ENCODE assay signal across 28 cellular contexts in the genomic region with DNA sequence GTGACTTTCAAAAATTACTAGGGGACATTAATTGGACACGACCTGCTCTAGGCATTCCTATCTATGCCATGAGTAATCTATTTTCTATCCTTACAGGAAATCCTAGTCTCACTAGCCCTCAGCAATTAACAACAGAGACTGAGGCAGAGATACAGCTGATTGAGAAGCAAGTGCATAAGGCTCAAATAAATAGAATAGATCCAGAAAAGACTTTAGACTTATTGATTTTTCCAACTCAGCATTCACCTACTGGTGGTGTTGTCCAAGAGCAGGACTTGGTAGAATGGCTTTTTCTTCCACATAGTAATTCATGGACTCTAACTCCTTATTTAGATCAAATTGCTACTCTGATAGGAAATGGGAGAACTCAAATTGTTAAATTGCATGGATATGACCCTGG.
"Had no signal": no experiment of that assay in that cellular context is flagged by ENCODE, and none has a peak within 500 bp of the region (broad histone marks: within the 10 kb centered on the region; RNA-seq: fewer than 3 reads in every experiment).

No MANE protein-coding gene starts in this region.

- H3K4me3 Mint-ChIP-seq: stimulated activated effector memory CD8-positive, alpha-beta T cell treated with anti-CD3 and anti-CD28 coated beads, Interleukin-12 subunit alpha, Interleukin-12 subunit beta, amount 100 ng/mL, for 72 hours; stimulated activated memory B cell treated with anti-CD40 and anti-IgM and Interleukin-4, amounts not matched to agents 10 μg/mL and 1 μg/mL and 100 μg/mL, for 72 hours; stimulated activated naive B cell treated with anti-CD40 and anti-IgM and Interleukin-4, amounts not matched to agents 10 μg/mL and 1 μg/mL and 100 μg/mL, for 72 hours; stimulated activated naive CD8-positive, alpha-beta T cell treated with anti-CD3 and anti-CD28 coated beads, Interleukin-15, amount 100 ng/mL, for 72 hours; stimulated activated naive CD8-positive, alpha-beta T cell treated with anti-CD3 and anti-CD28 coated beads, Interleukin-15, Interleukin-2, amounts not matched to agents 100 ng/mL and 50 ng/mL, for 24 hours; type B pancreatic cell had no signal

- H3K27ac Mint-ChIP-seq: stimulated activated effector memory CD8-positive, alpha-beta T cell treated with anti-CD3 and anti-CD28 coated beads, Interleukin-12 subunit alpha, Interleukin-12 subunit beta, amount 100 ng/mL, for 72 hours; stimulated activated memory B cell treated with anti-CD40 and anti-IgM and Interleukin-4, amounts not matched to agents 10 μg/mL and 1 μg/mL and 100 μg/mL, for 72 hours; stimulated activated naive B cell treated with anti-CD40 and anti-IgM and Interleukin-4, amounts not matched to agents 10 μg/mL and 1 μg/mL and 100 μg/mL, for 72 hours; stimulated activated naive CD8-positive, alpha-beta T cell treated with anti-CD3 and anti-CD28 coated beads, Interleukin-15, amount 100 ng/mL, for 72 hours; stimulated activated naive CD8-positive, alpha-beta T cell treated with anti-CD3 and anti-CD28 coated beads, Interleukin-15, Interleukin-2, amounts not matched to agents 100 ng/mL and 50 ng/mL, for 24 hours; type B pancreatic cell had no signal

- FAIRE-seq: urothelium cell line had no signal

- H3K9me3 ChIP-seq: testis, thoracic aorta, thyroid gland, tibial nerve, transverse colon, upper lobe of left lung, upper lobe of right lung, uterus, vagina had no signal

- DNase-seq: stimulated activated CD4-positive, alpha-beta T cell treated with anti-CD3 and anti-CD28 coated beads, Interleukin-2, amount 100 ng/mL, for 48 hours; stimulated activated CD4-positive, alpha-beta T cell treated with anti-CD3 and anti-CD28 coated beads, Interleukin-4, amount 100 ng/mL, for 1 hour; stimulated activated CD4-positive, alpha-beta T cell treated with anti-CD3 and anti-CD28 coated beads, Interleukin-4, amount 100 ng/mL, for 24 hours; stimulated activated CD4-positive, alpha-beta T cell treated with anti-CD3 and anti-CD28 coated beads, Interleukin-4, amount 100 ng/mL, for 4 hours; stimulated activated CD8-positive, alpha-beta memory T cell treated with anti-CD3 and anti-CD28 coated beads, Interleukin-4, amount 100 ng/mL, for 48 hours; stimulated activated naive B cell treated with anti-CD40 and anti-IgM and Interleukin-4, amounts not matched to agents 10 μg/mL and 1 μg/mL and 100 μg/mL, for 72 hours; stimulated activated naive CD4-positive, alpha-beta T cell; stimulated activated naive CD4-positive, alpha-beta T cell treated with Interleukin-2 at 50 U/mL for 16 hours; stimulated activated naive CD8-positive, alpha-beta T cell treated with anti-CD3 and anti-CD28 coated beads, Interleukin-15, amount 100 ng/mL, for 72 hours; stimulated activated naive CD8-positive, alpha-beta T cell treated with anti-CD3 and anti-CD28 coated beads, Interleukin-15, Interleukin-2, amounts not matched to agents 100 U/mL and 50 U/mL, for 24 hours; stomach; substantia nigra; testis; thyroid gland; tibial artery; transverse colon; upper lobe of left lung; upper lobe of right lung; uterus had no signal

- H3K4me3 ChIP-seq: stomach, suprapubic skin, testis, thoracic aorta, thyroid gland, tibial artery, tibial nerve, transverse colon, upper lobe of left lung, upper lobe of right lung, uterus, vagina had no signal

- H3K27ac ChIP-seq: stomach, suprapubic skin, testis, thoracic aorta, thyroid gland, tibial artery, tibial nerve, transverse colon, upper lobe of left lung, upper lobe of right lung, uterus, vagina had no signal

- H3K27me3 Mint-ChIP-seq: stimulated activated memory B cell treated with anti-CD40 and anti-IgM and Interleukin-4, amounts not matched to agents 10 μg/mL and 1 μg/mL and 100 μg/mL, for 72 hours; stimulated activated naive B cell treated with anti-CD40 and anti-IgM and Interleukin-4, amounts not matched to agents 10 μg/mL and 1 μg/mL and 100 μg/mL, for 72 hours; stimulated activated naive CD8-positive, alpha-beta T cell treated with anti-CD3 and anti-CD28 coated beads, Interleukin-15, amount 100 ng/mL, for 72 hours; stimulated activated naive CD8-positive, alpha-beta T cell treated with anti-CD3 and anti-CD28 coated beads, Interleukin-15, Interleukin-2, amounts not matched to agents 100 ng/mL and 50 ng/mL, for 24 hours; type B pancreatic cell had no signal

- H3K4me1 ChIP-seq: stomach, suprapubic skin, testis, thyroid gland, tibial artery, tibial nerve, transverse colon, upper lobe of left lung, upper lobe of right lung, uterus, vagina had no signal

- H3K36me3 Mint-ChIP-seq: stimulated activated effector memory CD8-positive, alpha-beta T cell treated with anti-CD3 and anti-CD28 coated beads, Interleukin-12 subunit alpha, Interleukin-12 subunit beta, amount 100 ng/mL, for 72 hours; stimulated activated memory B cell treated with anti-CD40 and anti-IgM and Interleukin-4, amounts not matched to agents 10 μg/mL and 1 μg/mL and 100 μg/mL, for 72 hours; stimulated activated naive B cell treated with anti-CD40 and anti-IgM and Interleukin-4, amounts not matched to agents 10 μg/mL and 1 μg/mL and 100 μg/mL, for 72 hours; type B pancreatic cell had no signal

- H3K27me3 ChIP-seq: stomach, suprapubic skin, testis, thyroid gland, tibial artery, tibial nerve, transverse colon, upper lobe of left lung, upper lobe of right lung, uterus, vagina had no signal

- H3K36me3 ChIP-seq: stomach, suprapubic skin, thoracic aorta, thyroid gland, tibial artery, tibial nerve, transverse colon, upper lobe of left lung, upper lobe of right lung, uterus, vagina had no signal

- ATAC-seq: stimulated activated effector memory CD8-positive, alpha-beta T cell treated with anti-CD3 and anti-CD28 coated beads, Interleukin-12 subunit alpha, Interleukin-12 subunit beta, amount 100 ng/mL, for 72 hours; stimulated activated memory B cell treated with anti-CD40 and anti-IgM and Interleukin-4, amounts not matched to agents 10 μg/mL and 1 μg/mL and 100 μg/mL, for 72 hours; stimulated activated naive B cell treated with anti-CD40 and anti-IgM and Interleukin-4, amounts not matched to agents 10 μg/mL and 1 μg/mL and 100 μg/mL, for 72 hours; stimulated activated naive CD8-positive, alpha-beta T cell treated with anti-CD3 and anti-CD28 coated beads, Interleukin-15, amount 100 ng/mL, for 72 hours; stimulated activated naive CD8-positive, alpha-beta T cell treated with anti-CD3 and anti-CD28 coated beads, Interleukin-15, Interleukin-2, amounts not matched to agents 100 U/mL and 50 U/mL, for 24 hours; upper lobe of right lung had no signal

- H3K4me1 Mint-ChIP-seq: stimulated activated effector memory CD8-positive, alpha-beta T cell treated with anti-CD3 and anti-CD28 coated beads, Interleukin-12 subunit alpha, Interleukin-12 subunit beta, amount 100 ng/mL, for 72 hours; stimulated activated memory B cell treated with anti-CD40 and anti-IgM and Interleukin-4, amounts not matched to agents 10 μg/mL and 1 μg/mL and 100 μg/mL, for 72 hours; stimulated activated naive B cell treated with anti-CD40 and anti-IgM and Interleukin-4, amounts not matched to agents 10 μg/mL and 1 μg/mL and 100 μg/mL, for 72 hours; stimulated activated naive CD8-positive, alpha-beta T cell treated with anti-CD3 and anti-CD28 coated beads, Interleukin-15, amount 100 ng/mL, for 72 hours had no signal
